Comparison of ENCODE assay signal across 9 cellular contexts in the genomic region with DNA sequence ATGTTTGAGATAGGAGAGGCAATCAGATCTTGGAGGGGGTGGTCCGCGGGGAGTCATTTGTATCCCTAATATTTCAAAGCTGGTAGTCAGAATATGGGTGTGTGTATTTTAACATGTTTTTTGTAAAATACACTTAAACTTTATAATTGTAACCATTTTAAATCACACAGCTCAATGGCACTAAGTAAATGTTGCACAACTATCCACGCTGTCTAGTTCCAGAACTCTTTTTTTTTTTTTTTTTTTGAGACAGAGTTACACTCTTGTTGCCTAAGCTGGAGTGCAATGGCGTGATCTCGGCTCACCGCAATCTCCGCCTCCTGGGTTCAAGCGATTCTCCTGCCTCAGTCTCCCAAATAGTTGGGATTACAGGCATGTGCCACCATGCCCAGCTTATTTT. TPM values are rescaled to one million over a fixed set of nuclear protein-coding genes. Genes with fewer than 3 reads are reported as not detected.
"Had no signal": no experiment of that assay in that cellular context is flagged by ENCODE, and none has a peak within 500 bp of the region (broad histone marks: within the 10 kb centered on the region; RNA-seq: fewer than 3 reads in every experiment).

No MANE protein-coding gene starts in this region.

RNA-seq across cellular contexts. Expression of a gene that starts 38.6 kb away (rescaled TPM):
- total RNA-seq: naive thymus-derived CD4-positive, alpha-beta T cell; natural killer cell treated with Interleukin-12 subunit alpha and Interleukin-12 subunit beta and Interleukin-15 and Interleukin-18, amount 100 ng/mL, for 72 hours; progenitor cell of endocrine pancreas; renal cortical epithelial cell; skeletal muscle tissue; smooth muscle cell; temporal lobe had no signal
- polyA plus RNA-seq: keratinocyte; naive thymus-derived CD4-positive, alpha-beta T cell; ovary; smooth muscle cell had no signal
